In genomic region chr3:195162033-195162669, GRCh38 we compare ENCODE assay signal across 8 cellular contexts.
DNase-seq lines count a peak whose midpoint lies in the region; ATAC-seq and TF ChIP-seq lines count a peak whose summit lies in the region.

No MANE protein-coding gene starts in this region.

- H3K9me3 Mint-ChIP-seq in activated naive CD8-positive, alpha-beta T cell treated with anti-CD3 and anti-CD28 coated beads, Interleukin-2, amount 50 U/mL, for 24 hours: no peaks in the 10 kb centered on the region
- H3K9me3 Mint-ChIP-seq in neural progenitor cell: no peaks in the 10 kb centered on the region

- no peak for TF ChIP-seq CTCF in ovary (IDR thresholded peaks at IDR 0.05)
- TF ChIP-seq CTCF in neural progenitor cell (IDR thresholded peaks at IDR 0.05): no peak

- H3K27me3 Mint-ChIP-seq in activated naive CD8-positive, alpha-beta T cell treated with anti-CD3 and anti-CD28 coated beads, Interleukin-2, amount 50 U/mL, for 24 hours: no peaks in the 10 kb centered on the region
- peaks cover 4% of the 10 kb centered on the region for H3K27me3 Mint-ChIP-seq in neural progenitor cell (ENCODE audit: insufficient read depth, low read depth)

- DNase-seq in activated naive CD8-positive, alpha-beta T cell treated with anti-CD3 and anti-CD28 coated beads, Interleukin-2, amount 50 U/mL, for 24 hours: no peak
- DNase-seq in ovary (peak; percentile 54 to 66 (median 63)), NCI-H2196 treated with DMSO at 0.1 percent for 48 hours (lab: John Stamatoyannopoulos, UW; ENCODE audit: unreplicated experiment) (no peak), neural progenitor cell (ENCODE audit: low spot score) (no peak), DMS153 (lab: John Stamatoyannopoulos, UW) (no peak)
- DNase-seq in stimulated activated CD4-positive, alpha-beta T cell treated with anti-CD3 and anti-CD28 coated beads, Interleukin-4, amount 100 ng/mL, for 1 hour: no peak

- no peaks in the 10 kb centered on the region for H3K36me3 ChIP-seq in ovary
- no peaks in the 10 kb centered on the region for H3K36me3 ChIP-seq in neural progenitor cell

- no peaks in the 10 kb centered on the region for H3K36me3 Mint-ChIP-seq in activated naive CD8-positive, alpha-beta T cell treated with anti-CD3 and anti-CD28 coated beads, Interleukin-2, amount 50 U/mL, for 24 hours (ENCODE audit: low read depth)
- peaks cover 5% of the 10 kb centered on the region for H3K36me3 Mint-ChIP-seq in neural progenitor cell

- no peaks in the 10 kb centered on the region for H3K27me3 ChIP-seq in ovary
- H3K27me3 ChIP-seq in neural progenitor cell: no peaks in the 10 kb centered on the region

- H3K4me3 Mint-ChIP-seq in activated naive CD8-positive, alpha-beta T cell treated with anti-CD3 and anti-CD28 coated beads, Interleukin-2, amount 50 U/mL, for 24 hours: peak overlapping the region; percentile 6
- no peak overlapping the region for H3K4me3 Mint-ChIP-seq in neural progenitor cell

- 14 to 27% (median 27%) methylated on average over 15 of the region's 15 CpGs for WGBS in ovary, 3 donors

- H3K4me3 ChIP-seq in ovary (no peak overlapping the region), neural progenitor cell (no peak overlapping the region)

- no peaks in the 10 kb centered on the region for H4K20me1 ChIP-seq in neural progenitor cell (ENCODE audit: low read depth)

- peaks cover 3% of the 10 kb centered on the region for H3K79me2 ChIP-seq in neural progenitor cell (ENCODE audit: low read depth)

- intact Hi-C loops in ovary (cut with DNase I): no loop called here

- TF ChIP-seq EP300 in ovary (IDR thresholded peaks at IDR 0.05): no peak

- H3K4me1 ChIP-seq in ovary (ENCODE audit: insufficient read depth): peaks cover 5% of the 10 kb centered on the region
- peaks cover 5% of the 10 kb centered on the region for H3K4me1 ChIP-seq in neural progenitor cell

- H3K9me3 ChIP-seq in ovary (no peaks in the 10 kb centered on the region), neural progenitor cell (ENCODE audit: low read depth) (no peaks in the 10 kb centered on the region)

- H3K27ac ChIP-seq in ovary: no peak overlapping the region
- H3K27ac ChIP-seq in neural progenitor cell: no peak overlapping the region

- H3K4me1 Mint-ChIP-seq in activated naive CD8-positive, alpha-beta T cell treated with anti-CD3 and anti-CD28 coated beads, Interleukin-2, amount 50 U/mL, for 24 hours: peaks cover 52% of the 10 kb centered on the region
- H3K4me1 Mint-ChIP-seq in neural progenitor cell: peaks cover 19% of the 10 kb centered on the region

- no peaks in the 10 kb centered on the region for H3F3A ChIP-seq in neural progenitor cell (ENCODE audit: low read depth)

- TF ChIP-seq POLR2A in ovary (IDR thresholded peaks at IDR 0.05): no peak

- no peak overlapping the region for H3K4me2 ChIP-seq in neural progenitor cell

- H3K9ac ChIP-seq in neural progenitor cell: no peak overlapping the region

- no peak overlapping the region for H2AFZ ChIP-seq in neural progenitor cell (replicated peaks)

- peak overlapping the region; percentile 64 for H3K27ac Mint-ChIP-seq in activated naive CD8-positive, alpha-beta T cell treated with anti-CD3 and anti-CD28 coated beads, Interleukin-2, amount 50 U/mL, for 24 hours
- no peak overlapping the region for H3K27ac Mint-ChIP-seq in neural progenitor cell

- ATAC-seq in GM18858 (IDR thresholded peaks at IDR 0.05; ENCODE audit: unreplicated experiment) (peak; percentile 61), HG03095 (IDR thresholded peaks at IDR 0.05; ENCODE audit: unreplicated experiment) (peak; percentile 62)
- peak; percentile 67 for ATAC-seq in activated naive CD8-positive, alpha-beta T cell treated with anti-CD3 and anti-CD28 coated beads, Interleukin-2, amount 50 U/mL, for 24 hours

Comparison
In these comparisons a context has a peak if more than half of its experiments do, and no peak if none do; other contexts are left out.
1. DNase-seq: peak in ovary (5 of 5); none in activated naive CD8-positive, alpha-beta T cell treated with anti-CD3 and anti-CD28 coated beads, Interleukin-2, amount 50 U/mL, for 24 hours (single experiment), NCI-H2196 treated with DMSO at 0.1 percent for 48 hours (single experiment), stimulated activated CD4-positive, alpha-beta T cell treated with anti-CD3 and anti-CD28 coated beads, Interleukin-4, amount 100 ng/mL, for 1 hour (single experiment), neural progenitor cell (single experiment) and DMS153 (single experiment).
2. Peak in every context shown above with its lines, with median percentiles within 50 percentile points of each other: ATAC-seq.